23 cellular contexts compared by ENCODE assay signal in genomic region chr1:237568955-237569354, GRCh38.
"Had no signal": no experiment of that assay in that cellular context is flagged by ENCODE, and none has a peak within 500 bp of the region (broad histone marks: within the 10 kb centered on the region; RNA-seq: fewer than 3 reads in every experiment).

No MANE protein-coding gene starts in this region.

- DNase-seq: activated CD4-positive, alpha-beta memory T cell treated with anti-CD3 and anti-CD28 coated beads for 36 hours; activated CD4-positive, alpha-beta T cell treated with anti-CD3 and anti-CD28 coated beads, Interleukin-2, amount 10 ng/mL, durations not matched to agents 7 days and 5 days; activated CD4-positive, CD25-positive, alpha-beta regulatory T cell treated with anti-CD3 and anti-CD28 coated beads, Interleukin-2, amount 50 U/mL, for 72 hours; activated CD8-positive, alpha-beta memory T cell treated with anti-CD3 and anti-CD28 coated beads for 24 hours; activated gamma-delta T cell; activated naive CD4-positive, alpha-beta T cell treated with anti-CD3 and anti-CD28 coated beads for 36 hours; activated T-cell treated with anti-CD3 and anti-CD28 coated beads for 4 hours; activated T-cell treated with anti-CD3 and anti-CD28 coated beads, Interleukin-2, amount 50 U/mL, for 48 hours; amygdala; cerebellar nuclear complex; NCI-H1105 treated with DMSO at 0.1 percent for 48 hours; NCI-H1436 treated with DMSO at 0.1 percent for 48 hours; NCI-H187; NCI-H2081; NCI-H510A treated with DMSO at 0.1 percent for 48 hours; NCI-H69; Peyer's patch; SHP77 treated with DMSO at 0.1 percent for 48 hours; T-helper 17 cell; T-helper 9 cell had no signal

- H3K36me3 ChIP-seq: Peyer's patch had no signal

- ATAC-seq: activated T-helper 17 cell treated with anti-CD3 and anti-CD28 coated beads, Interleukin-2, amount 50 U/mL, for 72 hours; T-helper 17 cell; WTC11 had no signal

- H3K4me3 ChIP-seq: Peyer's patch had no signal

- H3K9me3 ChIP-seq: Peyer's patch had no signal

- H3K27me3 ChIP-seq: Peyer's patch had no signal

- H3K27ac ChIP-seq: Peyer's patch, RWPE1 had no signal

- H3K4me1 ChIP-seq: Peyer's patch had no signal
